Comparison of ENCODE assay signal across 19 cellular contexts in genomic region chr22:23277583-23278295, GRCh38.
DNase-seq lines count a peak whose midpoint lies in the region; ATAC-seq, FAIRE-seq and TF ChIP-seq lines count a peak whose summit lies in the region.
"Had no signal": no experiment of that assay in that cellular context is flagged by ENCODE, and none has a peak within 500 bp of the region (broad histone marks: within the 10 kb centered on the region; RNA-seq: fewer than 3 reads in every experiment).

No MANE protein-coding gene starts in this region.

- no peaks in the 10 kb centered on the region for H3K79me2 ChIP-seq in keratinocyte (ENCODE audit: control insufficient read depth, insufficient read depth, low read length)

- H3K4me1 Mint-ChIP-seq in activated T-cell treated with anti-CD3 and anti-CD28 coated beads, Interleukin-2, amount 50 U/mL, for 72 hours (ENCODE audit: low read depth), result peaks cover 29% of the 10 kb centered on the region
- H3K4me1 Mint-ChIP-seq in activated T-helper 1 cell treated with anti-CD3 and anti-CD28 coated beads, Interleukin-12 subunit alpha, Interleukin-12 subunit beta, Interleukin-2, Interleukin-4 antibody, amounts not matched to agents 30 ng/mL and 10 ng/mL and 1 ng/mL, durations not matched to agents 14 hours and 24 hours and 36 hours (ENCODE audit: low read depth), result peaks cover 31% of the 10 kb centered on the region
- H3K4me1 Mint-ChIP-seq: nephron had no signal

- TF ChIP-seq EP300 in upper lobe of left lung (IDR thresholded peaks at IDR 0.05), result no peak

- no peaks in the 10 kb centered on the region for H3K36me3 Mint-ChIP-seq in activated T-cell treated with anti-CD3 and anti-CD28 coated beads, Interleukin-2, amount 50 U/mL, for 72 hours (ENCODE audit: insufficient read depth in 2 of 2)
- H3K36me3 Mint-ChIP-seq in activated T-helper 1 cell treated with anti-CD3 and anti-CD28 coated beads, Interleukin-12 subunit alpha, Interleukin-12 subunit beta, Interleukin-2, Interleukin-4 antibody, amounts not matched to agents 30 ng/mL and 10 ng/mL and 1 ng/mL, durations not matched to agents 14 hours and 24 hours and 36 hours (ENCODE audit: low read depth), result peaks cover 10% of the 10 kb centered on the region

- H3K27me3 ChIP-seq in keratinocyte (ENCODE audit: control insufficient read depth, extremely low read depth, insufficient read depth, low read length), result no peaks in the 10 kb centered on the region
- no peaks in the 10 kb centered on the region for H3K27me3 ChIP-seq in upper lobe of left lung
- H3K27me3 ChIP-seq: heart right ventricle had no signal

- dilution Hi-C loops in keratinocyte (cut with MboI; ENCODE audit: extremely low pct_ligation_motif_present, low sequenced_read_pairs), result no loop called here

- H3K36me3 ChIP-seq in keratinocyte (ENCODE audit: control insufficient read depth in 2 of 2, extremely low read depth in 1 of 2, insufficient read depth in 2 of 2, low read length in 2 of 2), result peaks cover 33 to 51% of the 10 kb centered on the region in 2 experiments
- H3K36me3 ChIP-seq in upper lobe of left lung, result peaks cover 0 to 70% (median 45%) of the 10 kb centered on the region in 4 donors

- DNase-seq in activated T-cell treated with anti-CD3 and anti-CD28 coated beads, Interleukin-2, amount 50 U/mL, for 72 hours, result no peak
- DNase-seq in activated T-cell treated with anti-CD3 and anti-CD28 coated beads, Interleukin-2, amount 50 U/mL, for 48 hours, result no peak
- DNase-seq in activated T-helper 1 cell treated with anti-CD3 and anti-CD28 coated beads, Interleukin-12 subunit alpha, Interleukin-12 subunit beta, Interleukin-2, Interleukin-4 antibody, amounts not matched to agents 30 ng/mL and 10 ng/mL and 1 ng/mL, durations not matched to agents 14 hours and 24 hours and 36 hours (ENCODE audit: low spot score), result no peak
- no peak for DNase-seq in keratinocyte (ENCODE audit: low read depth, low spot score)
- no peak for DNase-seq in upper lobe of left lung
- DNase-seq in activated CD8-positive, alpha-beta memory T cell treated with anti-CD3 and anti-CD28 coated beads for 24 hours, result no peak
- DNase-seq: ACHN; activated CD4-positive, alpha-beta T cell treated with anti-CD3 and anti-CD28 coated beads for 4 hours; DND-41; GM23248; heart right ventricle; mammary epithelial cell; stimulated activated CD4-positive, alpha-beta T cell treated with anti-CD3 and anti-CD28 coated beads, Interleukin-4, amount 100 ng/mL, for 1 hour had no signal

- H3K4me3 Mint-ChIP-seq in activated T-cell treated with anti-CD3 and anti-CD28 coated beads, Interleukin-2, amount 50 U/mL, for 72 hours, result no peak overlapping the region
- H3K4me3 Mint-ChIP-seq in activated T-helper 1 cell treated with anti-CD3 and anti-CD28 coated beads, Interleukin-12 subunit alpha, Interleukin-12 subunit beta, Interleukin-2, Interleukin-4 antibody, amounts not matched to agents 30 ng/mL and 10 ng/mL and 1 ng/mL, durations not matched to agents 14 hours and 24 hours and 36 hours, result no peak overlapping the region
- H3K4me3 Mint-ChIP-seq: nephron had no signal

- H3K27ac ChIP-seq in keratinocyte (ENCODE audit: control insufficient read depth, insufficient read depth, low read length) (peak overlapping the region; percentile 74), upper lobe of left lung (peak overlapping the region; percentile 63 to 86 (median 78))
- H3K27ac ChIP-seq: GM23248, SK-N-MC had no signal

- no peak for FAIRE-seq in keratinocyte (lab: Jason Lieb, UNC)
- FAIRE-seq: HTR-8/SVneo had no signal

- H2AFZ ChIP-seq in keratinocyte (ENCODE audit: control insufficient read depth, low read length), result no peak overlapping the region
- H2AFZ ChIP-seq: GM23248 had no signal

- 89 to 93% methylated on average over 14 to 15 of the region's 15 CpGs for WGBS in upper lobe of left lung, 2 donors

- H3K27me3 Mint-ChIP-seq in activated T-cell treated with anti-CD3 and anti-CD28 coated beads, Interleukin-2, amount 50 U/mL, for 72 hours (ENCODE audit: low read depth), result no peaks in the 10 kb centered on the region
- no peaks in the 10 kb centered on the region for H3K27me3 Mint-ChIP-seq in activated T-helper 1 cell treated with anti-CD3 and anti-CD28 coated beads, Interleukin-12 subunit alpha, Interleukin-12 subunit beta, Interleukin-2, Interleukin-4 antibody, amounts not matched to agents 30 ng/mL and 10 ng/mL and 1 ng/mL, durations not matched to agents 14 hours and 24 hours and 36 hours (ENCODE audit: insufficient read depth)

- no peaks in the 10 kb centered on the region for H3K9me3 ChIP-seq in keratinocyte (ENCODE audit: control insufficient read depth, low read depth, low read length)
- H3K9me3 ChIP-seq in upper lobe of left lung, result no peaks in the 10 kb centered on the region
- H3K9me3 ChIP-seq: heart right ventricle had no signal

- no peak for ATAC-seq in activated T-cell treated with anti-CD3 and anti-CD28 coated beads, Interleukin-2, amount 50 U/mL, for 72 hours (replicated peaks in 1 of 2)
- ATAC-seq in upper lobe of left lung (ENCODE audit: low FRiP score in 2 of 2) (no peak), HG03457 (IDR thresholded peaks at IDR 0.05; ENCODE audit: unreplicated experiment) (no peak), HG02571 (IDR thresholded peaks at IDR 0.05; ENCODE audit: unreplicated experiment) (no peak)
- ATAC-seq: heart right ventricle, Panc1 had no signal

- peaks cover 43% of the 10 kb centered on the region for H3K4me1 ChIP-seq in keratinocyte (ENCODE audit: control insufficient read depth, extremely low read depth, insufficient read depth, low read length)
- peaks cover 30 to 50% (median 42%) of the 10 kb centered on the region in 4 donors for H3K4me1 ChIP-seq in upper lobe of left lung

- no peak overlapping the region for H3K4me2 ChIP-seq in keratinocyte (ENCODE audit: control insufficient read depth, extremely low read depth, insufficient read depth, low read depth, low read length)

- TF ChIP-seq CTCF in keratinocyte (optimal IDR thresholded peaks at IDR 0.05 in 1 of 3, IDR thresholded peaks at IDR 0.05 in 1 of 3, conservative IDR thresholded peaks at IDR 0.05 in 1 of 3; ENCODE audit: extremely low read depth in 1 of 3, insufficient read depth in 2 of 3, low read length in 3 of 3) (no peak), upper lobe of left lung (IDR thresholded peaks at IDR 0.05) (no peak)

- H3K4me3 ChIP-seq in keratinocyte (ENCODE audit: control insufficient read depth in 2 of 3, extremely low read depth in 1 of 3, insufficient read depth in 2 of 3, low read depth in 1 of 3, low read length in 3 of 3), result no peak overlapping the region
- H3K4me3 ChIP-seq in upper lobe of left lung, result no peak overlapping the region
- H3K4me3 ChIP-seq: GM23248, heart right ventricle, SK-N-MC had no signal

- H3K27ac Mint-ChIP-seq in activated T-cell treated with anti-CD3 and anti-CD28 coated beads, Interleukin-2, amount 50 U/mL, for 72 hours, result peak overlapping the region; percentile 3
- peak overlapping the region; percentile 61 for H3K27ac Mint-ChIP-seq in activated T-helper 1 cell treated with anti-CD3 and anti-CD28 coated beads, Interleukin-12 subunit alpha, Interleukin-12 subunit beta, Interleukin-2, Interleukin-4 antibody, amounts not matched to agents 30 ng/mL and 10 ng/mL and 1 ng/mL, durations not matched to agents 14 hours and 24 hours and 36 hours
- H3K27ac Mint-ChIP-seq: nephron had no signal

- H4K20me1 ChIP-seq in keratinocyte (ENCODE audit: control insufficient read depth, extremely low read depth, insufficient read depth, low read length), result no peaks in the 10 kb centered on the region

- intact Hi-C loops in activated T-helper 1 cell treated with anti-CD3 and anti-CD28 coated beads, Interleukin-12 subunit alpha, Interleukin-12 subunit beta, Interleukin-2, Interleukin-4 antibody, amounts not matched to agents 30 ng/mL and 10 ng/mL and 1 ng/mL, durations not matched to agents 14 hours and 24 hours and 36 hours (cut with micrococcal nuclease), result no loop called here

- H3K9ac ChIP-seq in keratinocyte (ENCODE audit: control insufficient read depth, extremely low read depth, insufficient read depth, low read length), result no peak overlapping the region
- H3K9ac ChIP-seq: GM23248 had no signal

- H3K9me3 Mint-ChIP-seq in activated T-cell treated with anti-CD3 and anti-CD28 coated beads, Interleukin-2, amount 50 U/mL, for 72 hours, result no peaks in the 10 kb centered on the region
- no peaks in the 10 kb centered on the region for H3K9me3 Mint-ChIP-seq in activated T-helper 1 cell treated with anti-CD3 and anti-CD28 coated beads, Interleukin-12 subunit alpha, Interleukin-12 subunit beta, Interleukin-2, Interleukin-4 antibody, amounts not matched to agents 30 ng/mL and 10 ng/mL and 1 ng/mL, durations not matched to agents 14 hours and 24 hours and 36 hours
- H3K9me3 Mint-ChIP-seq: nephron had no signal

- TF ChIP-seq POLR2A in upper lobe of left lung (IDR thresholded peaks at IDR 0.05), result no peak

- no peaks in the 10 kb centered on the region for H3K9me1 ChIP-seq in keratinocyte (ENCODE audit: control insufficient read depth, extremely low read depth, insufficient read depth, low read length)
